In genomic region chr11:124865902-124866851, GRCh38 we compare ENCODE assay signal across 8 cellular contexts. TPM values are rescaled to one million over a fixed set of nuclear protein-coding genes. Genes with fewer than 3 reads are reported as not detected.
DNase-seq lines count a peak whose midpoint lies in the region; ATAC-seq, FAIRE-seq and TF ChIP-seq lines count a peak whose summit lies in the region.

No MANE protein-coding gene starts in this region.

- H3K27me3 ChIP-seq in naive thymus-derived CD4-positive, alpha-beta T cell (ENCODE audit: control insufficient read depth in 2 of 2, insufficient read depth in 2 of 2, low read length in 2 of 2): peaks cover 20 to 70% of the 10 kb centered on the region in 2 donors

- TF ChIP-seq CTCF in epithelial cell of esophagus (IDR thresholded peaks at IDR 0.05; ENCODE audit: insufficient read depth, low read depth, low read length, missing control alignments) (peak; percentile 50), type B pancreatic cell (conservative IDR thresholded peaks at IDR 0.05) (peak; percentile 93)

- H3K4me1 Mint-ChIP-seq in activated CD8-positive, alpha-beta memory T cell treated with anti-CD3 and anti-CD28 coated beads, Interleukin-2, amount 10 ng/mL, durations not matched to agents 7 days and 5 days: peaks cover 17% of the 10 kb centered on the region
- H3K4me1 Mint-ChIP-seq in naive thymus-derived CD4-positive, alpha-beta T cell: peaks cover 7 to 67% (median 43%) of the 10 kb centered on the region in 7 donors
- H3K4me1 Mint-ChIP-seq in type B pancreatic cell (ENCODE audit: unreplicated experiment): peaks cover 24% of the 10 kb centered on the region

- peak; percentile 64 for DNase-seq in GM12891 (ENCODE audit: insufficient read length, low spot score)
- peak; percentile 52 for DNase-seq in activated CD8-positive, alpha-beta memory T cell treated with anti-CD3 and anti-CD28 coated beads, Interleukin-2, amount 10 ng/mL, durations not matched to agents 7 days and 5 days
- DNase-seq in epithelial cell of esophagus (ENCODE audit: low read depth): peak; percentile 57
- DNase-seq in naive thymus-derived CD4-positive, alpha-beta T cell: peak in 8 of 9 donors; percentile 27 to 61 (median 46)
- DNase-seq in type B pancreatic cell (ENCODE audit: extremely low spot score, unreplicated experiment): no peak
- no peak for DNase-seq in NCI-H2196 treated with DMSO at 0.1 percent for 48 hours (lab: John Stamatoyannopoulos, UW; ENCODE audit: unreplicated experiment)

- no peaks in the 10 kb centered on the region for H3K9me3 Mint-ChIP-seq in activated CD8-positive, alpha-beta memory T cell treated with anti-CD3 and anti-CD28 coated beads, Interleukin-2, amount 10 ng/mL, durations not matched to agents 7 days and 5 days (ENCODE audit: low read depth)
- H3K9me3 Mint-ChIP-seq in naive thymus-derived CD4-positive, alpha-beta T cell: peaks cover 0 to 5% (median 0%) of the 10 kb centered on the region in 11 donors
- H3K9me3 Mint-ChIP-seq in type B pancreatic cell: no peaks in the 10 kb centered on the region

- no peak; the same call in 1 of the 2 replicates for TF ChIP-seq RAD21 in Ishikawa (IDR thresholded peaks at IDR 0.05; ENCODE audit: low read depth)

- H3K9me3 ChIP-seq in naive thymus-derived CD4-positive, alpha-beta T cell (ENCODE audit: control insufficient read depth in 2 of 3, low read length in 3 of 3): no peaks in the 10 kb centered on the region

- no peak for TF ChIP-seq POLR2A in GM12891 (IDR thresholded peaks at IDR 0.05; ENCODE audit: low read depth, low read length)

- CTCF ChIA-PET in activated CD8-positive, alpha-beta memory T cell treated with anti-CD3 and anti-CD28 coated beads, Interleukin-2, amount 10 ng/mL, durations not matched to agents 7 days and 5 days (lab: Charles Lee): interaction anchor here (0.8 to 3.0 kb wide), 20 partner anchors 8 to 276 kb away, joined by 3 to 18 read pairs (median 5); partner anchors contain the start of genes MSANTD2 and TMEM218
- CTCF ChIA-PET in naive thymus-derived CD4-positive, alpha-beta T cell (lab: Charles Lee): interaction anchor here (0.9 to 2.4 kb wide), 7 partner anchors 10 to 220 kb away, joined by 3 to 8 read pairs (median 3); no protein-coding TSS in a partner anchor

- H3K27me3 Mint-ChIP-seq in activated CD8-positive, alpha-beta memory T cell treated with anti-CD3 and anti-CD28 coated beads, Interleukin-2, amount 10 ng/mL, durations not matched to agents 7 days and 5 days: peaks cover 90% of the 10 kb centered on the region
- H3K27me3 Mint-ChIP-seq in naive thymus-derived CD4-positive, alpha-beta T cell: peaks cover 80 to 97% (median 90%) of the 10 kb centered on the region in 5 donors
- H3K27me3 Mint-ChIP-seq in type B pancreatic cell: peaks cover 99% of the 10 kb centered on the region

- intact Hi-C loops in naive thymus-derived CD4-positive, alpha-beta T cell (cut with micrococcal nuclease): loop anchor here (1.0 to 5.0 kb wide), 7 partner anchors 10 to 296 kb away; partner anchors contain the start of genes ESAM (in 1 of the 2), MSANTD2 (in 1 of the 2) and PKNOX2 (in 1 of the 2)

- H3K4me1 ChIP-seq in naive thymus-derived CD4-positive, alpha-beta T cell (ENCODE audit: control insufficient read depth in 2 of 2, insufficient read depth in 2 of 2, low read length in 2 of 2): peaks cover 5 to 29% of the 10 kb centered on the region in 2 donors

- POLR2A ChIA-PET in naive thymus-derived CD4-positive, alpha-beta T cell (lab: Charles Lee): interaction anchor here (0.6 to 1.5 kb wide), 3 partner anchors 10 to 120 kb away, joined by 3 to 5 read pairs (median 3); no protein-coding TSS in a partner anchor

- no peak overlapping the region for H3K4me3 Mint-ChIP-seq in activated CD8-positive, alpha-beta memory T cell treated with anti-CD3 and anti-CD28 coated beads, Interleukin-2, amount 10 ng/mL, durations not matched to agents 7 days and 5 days
- peak overlapping the region in 8 of 10 donors; percentile 5 to 68 (median 46) for H3K4me3 Mint-ChIP-seq in naive thymus-derived CD4-positive, alpha-beta T cell
- H3K4me3 Mint-ChIP-seq in type B pancreatic cell: peak overlapping the region; percentile 76

- no peaks in the 10 kb centered on the region for H3K36me3 Mint-ChIP-seq in activated CD8-positive, alpha-beta memory T cell treated with anti-CD3 and anti-CD28 coated beads, Interleukin-2, amount 10 ng/mL, durations not matched to agents 7 days and 5 days
- peaks cover 0 to 8% (median 0%) of the 10 kb centered on the region in 5 donors for H3K36me3 Mint-ChIP-seq in naive thymus-derived CD4-positive, alpha-beta T cell
- H3K36me3 Mint-ChIP-seq in type B pancreatic cell: peaks cover 3% of the 10 kb centered on the region

- H3K27ac ChIP-seq in naive thymus-derived CD4-positive, alpha-beta T cell (ENCODE audit: low read depth, low read length): no peak overlapping the region

- no peak for TF ChIP-seq EP300 in Ishikawa (IDR thresholded peaks at IDR 0.05; ENCODE audit: borderline replicate concordance)

- no peak overlapping the region for H3K4me3 ChIP-seq in epithelial cell of esophagus (ENCODE audit: low read length)
- no peak overlapping the region for H3K4me3 ChIP-seq in naive thymus-derived CD4-positive, alpha-beta T cell (ENCODE audit: low read length)

- no peak overlapping the region for H3K27ac Mint-ChIP-seq in activated CD8-positive, alpha-beta memory T cell treated with anti-CD3 and anti-CD28 coated beads, Interleukin-2, amount 10 ng/mL, durations not matched to agents 7 days and 5 days
- peak overlapping the region in 1 of 9 donors; percentile 54 for H3K27ac Mint-ChIP-seq in naive thymus-derived CD4-positive, alpha-beta T cell
- no peak overlapping the region for H3K27ac Mint-ChIP-seq in type B pancreatic cell

- H3K36me3 ChIP-seq in naive thymus-derived CD4-positive, alpha-beta T cell (ENCODE audit: control insufficient read depth in 2 of 3, insufficient read depth in 3 of 3, low read length in 3 of 3): no peaks in the 10 kb centered on the region

- no peak for FAIRE-seq in GM12891 (lab: Jason Lieb, UNC)

- peak; percentile 66 for ATAC-seq in activated CD8-positive, alpha-beta memory T cell treated with anti-CD3 and anti-CD28 coated beads, Interleukin-2, amount 10 ng/mL, durations not matched to agents 7 days and 5 days
- ATAC-seq in naive thymus-derived CD4-positive, alpha-beta T cell: peak; percentile 72
- ATAC-seq in HG03565 (IDR thresholded peaks at IDR 0.05; ENCODE audit: unreplicated experiment): no peak

TF ChIP-seq in GM12891, 5 proteins besides CTCF, POLR2A, EP300 and RAD21:
- TF ChIP-seq SPI1 (IDR thresholded peaks at IDR 0.05; ENCODE audit: low read depth, low read length) (no peak), POU2F2 (IDR thresholded peaks at IDR 0.05; ENCODE audit: low read depth, low read length) (no peak), POLR2AphosphoS5 (IDR thresholded peaks at IDR 0.05; ENCODE audit: low read depth, low read length) (no peak), PAX5 (IDR thresholded peaks at IDR 0.05; ENCODE audit: insufficient read depth, low read length, severe bottlenecking) (no peak), TAF1 (IDR thresholded peaks at IDR 0.05; ENCODE audit: low read depth, low read length) (no peak)

TF ChIP-seq in Ishikawa, 13 proteins besides CTCF, POLR2A, EP300 and RAD21:
- no peak for TF ChIP-seq CREB1 (IDR thresholded peaks at IDR 0.05; ENCODE audit: low read depth)
- peak; percentile 60; the same call in 1 of the 2 replicates for TF ChIP-seq MAX (IDR thresholded peaks at IDR 0.05)

RNA-seq across cellular contexts. Expression of gene ROBO3, which starts 0.9 kb away (rescaled TPM):
- polyA plus RNA-seq in GM12891 (2012; ENCODE audit: low read depth, missing spikeins): 0.50 TPM
- 10 to 100 TPM in 1 of 2 experiments, 1 to 10 TPM in 1; 5.3 to 11.1 TPM for total RNA-seq in activated CD8-positive, alpha-beta memory T cell treated with anti-CD3 and anti-CD28 coated beads, Interleukin-2, amount 10 ng/mL, durations not matched to agents 7 days and 5 days
- total RNA-seq in naive thymus-derived CD4-positive, alpha-beta T cell: 10 to 100 TPM in 4 of 5 experiments, 1 to 10 TPM in 1; 8.1 to 51.3 (median 38.0) TPM
- polyA plus RNA-seq in naive thymus-derived CD4-positive, alpha-beta T cell: 1 to 10 TPM; 3.6 to 8.5 TPM
- total RNA-seq in type B pancreatic cell (ENCODE audit: low replicate concordance): 5.5 and 27.4 TPM in 2 replicates

RNA-seq across cellular contexts. Expression of gene ROBO4, which starts 31.5 kb away (rescaled TPM):
- not detected for polyA plus RNA-seq in GM12891 (2012; ENCODE audit: low read depth, missing spikeins)
- not detected for total RNA-seq in activated CD8-positive, alpha-beta memory T cell treated with anti-CD3 and anti-CD28 coated beads, Interleukin-2, amount 10 ng/mL, durations not matched to agents 7 days and 5 days
- total RNA-seq in naive thymus-derived CD4-positive, alpha-beta T cell: under 1 TPM in 2 of 5 experiments, not detected in 3; 0.19 to 0.29 TPM
- under 1 TPM in 1 of 2 donors, not detected in 1; 0.04 TPM for polyA plus RNA-seq in naive thymus-derived CD4-positive, alpha-beta T cell
- total RNA-seq in type B pancreatic cell (ENCODE audit: low replicate concordance): not detected in 2 replicates

RNA-seq across cellular contexts. Expression of gene HEPN1, which starts 52.9 kb away (rescaled TPM):
- not detected for polyA plus RNA-seq in GM12891 (2012; ENCODE audit: low read depth, missing spikeins)
- not detected for total RNA-seq in activated CD8-positive, alpha-beta memory T cell treated with anti-CD3 and anti-CD28 coated beads, Interleukin-2, amount 10 ng/mL, durations not matched to agents 7 days and 5 days
- not detected for total RNA-seq in naive thymus-derived CD4-positive, alpha-beta T cell
- polyA plus RNA-seq in naive thymus-derived CD4-positive, alpha-beta T cell: not detected
- not detected in 2 replicates for total RNA-seq in type B pancreatic cell (ENCODE audit: low replicate concordance)

Comparison
In these comparisons a context has a peak if more than half of its experiments do, and no peak if none do; other contexts are left out.
1. DNase-seq: peak in GM12891 (single experiment), activated CD8-positive, alpha-beta memory T cell treated with anti-CD3 and anti-CD28 coated beads, Interleukin-2, amount 10 ng/mL, durations not matched to agents 7 days and 5 days (single experiment), epithelial cell of esophagus (single experiment) and naive thymus-derived CD4-positive, alpha-beta T cell (8 of 9); none in type B pancreatic cell (single experiment) and NCI-H2196 treated with DMSO at 0.1 percent for 48 hours (single experiment).